In the genomic region with DNA sequence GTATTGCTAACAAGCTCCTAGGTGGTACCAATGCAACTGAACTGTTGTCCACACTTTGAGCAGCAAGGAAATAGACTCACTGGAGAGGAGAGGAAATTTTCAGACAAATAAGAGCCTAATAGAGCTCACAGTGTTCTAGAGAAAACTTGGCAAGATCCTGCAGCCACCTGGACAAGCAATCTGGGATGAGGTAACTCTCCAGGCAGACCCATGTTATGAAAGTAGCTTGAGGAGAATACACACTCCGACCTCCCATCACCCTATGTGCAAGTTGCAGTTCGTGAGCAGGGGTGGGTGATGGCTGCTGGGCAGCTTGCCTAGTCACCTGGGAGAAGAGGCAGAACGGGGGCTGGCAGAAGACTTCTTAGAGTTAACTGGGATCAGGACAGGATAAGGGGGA, we compare ENCODE assay signal across 19 cellular contexts.
A peak's percentile ranks its signal among the peaks of the same experiment; 100 is the strongest.
DNase-seq lines count a peak whose midpoint lies in the region; ATAC-seq and TF ChIP-seq lines count a peak whose summit lies in the region.
"Had no signal": no experiment of that assay in that cellular context is flagged by ENCODE, and none has a peak within 500 bp of the region (broad histone marks: within the 10 kb centered on the region; RNA-seq: fewer than 3 reads in every experiment).

No MANE protein-coding gene starts in this region.

- H3K4me3 ChIP-seq in epithelial cell of esophagus (ENCODE audit: low read length): no peak overlapping the region
- H3K4me3 ChIP-seq: ascending aorta, HAP-1, SJCRH30 had no signal

- CTCF ChIA-PET in RWPE1 (lab: Yijun Ruan, JAX): interaction anchor here (0.6 kb wide), 1 partner anchor 1496 kb away, joined by 7 read pairs; no protein-coding TSS in a partner anchor

- POLR2A ChIA-PET in RWPE1 (lab: Yijun Ruan, JAX; ENCODE audit: low non-redundant PET): no interaction called here

- ATAC-seq in GM21360 (IDR thresholded peaks at IDR 0.05; ENCODE audit: unreplicated experiment): no peak
- ATAC-seq: T-helper 17 cell had no signal

- no peak for TF ChIP-seq CTCF in RWPE1 (conservative IDR thresholded peaks at IDR 0.05; ENCODE audit: low read depth)
- no peak for TF ChIP-seq CTCF in epithelial cell of esophagus (IDR thresholded peaks at IDR 0.05; ENCODE audit: insufficient read depth, low read depth, low read length, missing control alignments)

- DNase-seq in Ammon's horn (ENCODE audit: low spot score) (peak; percentile 21), RWPE1 (ENCODE audit: low spot score) (no peak), epithelial cell of esophagus (ENCODE audit: low read depth) (peak; percentile 33), pons (ENCODE audit: low spot score) (peak; percentile 32), NOMO-1 treated with dmso at 0.1 percent for 144 hours (lab: John Stamatoyannopoulos, UW; ENCODE audit: unreplicated experiment) (no peak), SKM-1 treated with dmso at 0.1 percent for 144 hours (lab: John Stamatoyannopoulos, UW; ENCODE audit: unreplicated experiment) (no peak)
- DNase-seq in activated CD4-positive, alpha-beta T cell treated with anti-CD3 and anti-CD28 coated beads, Interleukin-2, amount 50 U/mL, for 48 hours: no peak
- DNase-seq: activated CD4-positive, alpha-beta T cell treated with anti-CD3 and anti-CD28 coated beads, Interleukin-2, amount 50 U/mL, for 4 hours; activated naive CD4-positive, alpha-beta T cell; CD4-positive, alpha-beta T cell; NCI-H1417 treated with DMSO at 0.1 percent for 48 hours; nucleus accumbens; SJCRH30; stimulated activated CD4-positive, alpha-beta T cell treated with anti-CD3 and anti-CD28 coated beads, Interleukin-4, amount 100 ng/mL, for 4 hours; T-helper 17 cell; WERI-Rb-1 had no signal

- H3K27ac ChIP-seq in RWPE1: peak overlapping the region; percentile 87
- H3K27ac ChIP-seq: ascending aorta, SJCRH30, WERI-Rb-1 had no signal

Comparison
In these comparisons a context has a peak if more than half of its experiments do, and no peak if none do; other contexts are left out.
1. DNase-seq: peak in Ammon's horn (single experiment), epithelial cell of esophagus (single experiment) and pons (single experiment); none in RWPE1 (single experiment), activated CD4-positive, alpha-beta T cell treated with anti-CD3 and anti-CD28 coated beads, Interleukin-2, amount 50 U/mL, for 48 hours (0 of 2), NOMO-1 treated with dmso at 0.1 percent for 144 hours (single experiment) and SKM-1 treated with dmso at 0.1 percent for 144 hours (single experiment).